In the genomic region with DNA sequence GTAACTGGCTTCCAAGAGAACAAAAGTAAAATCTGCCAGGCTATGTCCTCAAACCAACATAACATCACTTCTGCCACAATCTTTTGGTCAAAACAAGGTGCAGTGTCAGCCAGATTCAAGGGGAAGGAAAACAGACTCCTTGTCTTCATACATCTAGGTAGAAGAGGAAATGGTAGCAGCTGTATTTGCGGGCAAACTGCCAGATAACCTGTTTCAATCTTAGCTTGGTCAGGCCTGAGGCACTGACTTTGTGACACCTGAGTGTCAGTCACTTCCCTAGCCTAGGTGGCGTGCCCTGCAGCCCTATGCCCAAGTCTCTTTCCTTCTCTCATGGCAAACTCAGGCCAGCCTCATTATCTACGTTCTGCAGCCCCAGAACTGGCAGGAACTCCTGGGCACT, we compare ENCODE assay signal across 14 cellular contexts.
DNase-seq lines count a peak whose midpoint lies in the region; ATAC-seq and TF ChIP-seq lines count a peak whose summit lies in the region.
"Had no signal": no experiment of that assay in that cellular context is flagged by ENCODE, and none has a peak within 500 bp of the region (broad histone marks: within the 10 kb centered on the region; RNA-seq: fewer than 3 reads in every experiment).

No MANE protein-coding gene starts in this region.

- intact Hi-C loops in activated CD4-positive, alpha-beta memory T cell treated with anti-CD3 and anti-CD28 coated beads for 36 hours (cut with micrococcal nuclease), result no loop called here

- peak overlapping the region; percentile 12 for H3K27ac ChIP-seq in KOPT-K1 (ENCODE audit: low read depth, low read length, poor library complexity, severe bottlenecking)

- POLR2A ChIA-PET in activated CD4-positive, alpha-beta memory T cell treated with anti-CD3 and anti-CD28 coated beads for 36 hours (lab: Charles Lee), result no interaction called here
- POLR2A ChIA-PET in activated CD4-positive, alpha-beta memory T cell treated with anti-CD3 and anti-CD28 coated beads, Interleukin-2, amount 10 ng/mL, durations not matched to agents 7 days and 5 days (lab: Charles Lee), result no interaction called here

- no peaks in the 10 kb centered on the region for H3K9me3 ChIP-seq in KOPT-K1 (ENCODE audit: insufficient read depth, low read length, poor library complexity, severe bottlenecking)
- H3K9me3 ChIP-seq: SK-N-SH had no signal

- no peaks in the 10 kb centered on the region for H3K36me3 Mint-ChIP-seq in activated CD4-positive, alpha-beta memory T cell treated with anti-CD3 and anti-CD28 coated beads for 36 hours
- no peaks in the 10 kb centered on the region for H3K36me3 Mint-ChIP-seq in activated CD4-positive, alpha-beta memory T cell treated with anti-CD3 and anti-CD28 coated beads, Interleukin-2, amount 10 ng/mL, durations not matched to agents 7 days and 5 days (ENCODE audit: low read depth)
- H3K36me3 Mint-ChIP-seq in stimulated activated naive B cell treated with anti-CD40 and anti-IgM and Interleukin-4, amounts not matched to agents 10 μg/mL and 1 μg/mL and 100 μg/mL, for 72 hours, result no peaks in the 10 kb centered on the region
- H3K36me3 Mint-ChIP-seq in glutamatergic neuron (ENCODE audit: unreplicated experiment), result no peaks in the 10 kb centered on the region

- H3K4me3 Mint-ChIP-seq in activated CD4-positive, alpha-beta memory T cell treated with anti-CD3 and anti-CD28 coated beads for 36 hours, result no peak overlapping the region
- H3K4me3 Mint-ChIP-seq in activated CD4-positive, alpha-beta memory T cell treated with anti-CD3 and anti-CD28 coated beads, Interleukin-2, amount 10 ng/mL, durations not matched to agents 7 days and 5 days, result no peak overlapping the region
- H3K4me3 Mint-ChIP-seq in stimulated activated naive B cell treated with anti-CD40 and anti-IgM and Interleukin-4, amounts not matched to agents 10 μg/mL and 1 μg/mL and 100 μg/mL, for 72 hours, result no peak overlapping the region
- H3K4me3 Mint-ChIP-seq in glutamatergic neuron (ENCODE audit: unreplicated experiment), result no peak overlapping the region
- H3K4me3 Mint-ChIP-seq: activated T-cell treated with anti-CD3 and anti-CD28 coated beads, Interleukin-2, amount 50 U/mL, for 24 hours; H9 had no signal

- no peaks in the 10 kb centered on the region for H3K36me3 ChIP-seq in KOPT-K1 (ENCODE audit: insufficient read depth, low read length)

- CTCF ChIA-PET in activated CD4-positive, alpha-beta memory T cell treated with anti-CD3 and anti-CD28 coated beads for 36 hours (lab: Charles Lee), result no interaction called here
- CTCF ChIA-PET in activated CD4-positive, alpha-beta memory T cell treated with anti-CD3 and anti-CD28 coated beads, Interleukin-2, amount 10 ng/mL, durations not matched to agents 7 days and 5 days (lab: Charles Lee), result no interaction called here

- peak; percentile 92 for ATAC-seq in GM21786 (IDR thresholded peaks at IDR 0.05; ENCODE audit: unreplicated experiment)
- peak; percentile 34 to 72 for ATAC-seq in stimulated activated naive B cell treated with anti-CD40 and anti-IgM and Interleukin-4, amounts not matched to agents 10 μg/mL and 1 μg/mL and 100 μg/mL, for 72 hours (replicated peaks)

- no peak for TF ChIP-seq CTCF in glutamatergic neuron (IDR thresholded peaks at IDR 0.05; ENCODE audit: partially characterized antibody, unreplicated experiment)

- H3K9me3 Mint-ChIP-seq in activated CD4-positive, alpha-beta memory T cell treated with anti-CD3 and anti-CD28 coated beads for 36 hours, result no peaks in the 10 kb centered on the region
- H3K9me3 Mint-ChIP-seq in activated CD4-positive, alpha-beta memory T cell treated with anti-CD3 and anti-CD28 coated beads, Interleukin-2, amount 10 ng/mL, durations not matched to agents 7 days and 5 days, result no peaks in the 10 kb centered on the region
- no peaks in the 10 kb centered on the region for H3K9me3 Mint-ChIP-seq in stimulated activated naive B cell treated with anti-CD40 and anti-IgM and Interleukin-4, amounts not matched to agents 10 μg/mL and 1 μg/mL and 100 μg/mL, for 72 hours
- peaks cover 2% of the 10 kb centered on the region for H3K9me3 Mint-ChIP-seq in glutamatergic neuron (ENCODE audit: unreplicated experiment)
- H3K9me3 Mint-ChIP-seq: activated T-cell treated with anti-CD3 and anti-CD28 coated beads, Interleukin-2, amount 50 U/mL, for 24 hours had no signal

- peaks cover 9% of the 10 kb centered on the region for H3K4me1 Mint-ChIP-seq in activated CD4-positive, alpha-beta memory T cell treated with anti-CD3 and anti-CD28 coated beads for 36 hours (ENCODE audit: low read depth)
- no peaks in the 10 kb centered on the region for H3K4me1 Mint-ChIP-seq in activated CD4-positive, alpha-beta memory T cell treated with anti-CD3 and anti-CD28 coated beads, Interleukin-2, amount 10 ng/mL, durations not matched to agents 7 days and 5 days
- H3K4me1 Mint-ChIP-seq in stimulated activated naive B cell treated with anti-CD40 and anti-IgM and Interleukin-4, amounts not matched to agents 10 μg/mL and 1 μg/mL and 100 μg/mL, for 72 hours, result peaks cover 5 to 8% of the 10 kb centered on the region in 2 donors
- H3K4me1 Mint-ChIP-seq in glutamatergic neuron (ENCODE audit: low read depth, unreplicated experiment), result no peaks in the 10 kb centered on the region

- H3K27ac Mint-ChIP-seq in activated CD4-positive, alpha-beta memory T cell treated with anti-CD3 and anti-CD28 coated beads for 36 hours, result no peak overlapping the region
- no peak overlapping the region for H3K27ac Mint-ChIP-seq in activated CD4-positive, alpha-beta memory T cell treated with anti-CD3 and anti-CD28 coated beads, Interleukin-2, amount 10 ng/mL, durations not matched to agents 7 days and 5 days
- H3K27ac Mint-ChIP-seq in stimulated activated naive B cell treated with anti-CD40 and anti-IgM and Interleukin-4, amounts not matched to agents 10 μg/mL and 1 μg/mL and 100 μg/mL, for 72 hours, result no peak overlapping the region
- H3K27ac Mint-ChIP-seq in glutamatergic neuron (ENCODE audit: unreplicated experiment), result no peak overlapping the region
- H3K27ac Mint-ChIP-seq: activated T-cell treated with anti-CD3 and anti-CD28 coated beads, Interleukin-2, amount 50 U/mL, for 24 hours; H9 had no signal

- H3K27me3 Mint-ChIP-seq in activated CD4-positive, alpha-beta memory T cell treated with anti-CD3 and anti-CD28 coated beads for 36 hours, result no peaks in the 10 kb centered on the region
- no peaks in the 10 kb centered on the region for H3K27me3 Mint-ChIP-seq in activated CD4-positive, alpha-beta memory T cell treated with anti-CD3 and anti-CD28 coated beads, Interleukin-2, amount 10 ng/mL, durations not matched to agents 7 days and 5 days
- H3K27me3 Mint-ChIP-seq in stimulated activated naive B cell treated with anti-CD40 and anti-IgM and Interleukin-4, amounts not matched to agents 10 μg/mL and 1 μg/mL and 100 μg/mL, for 72 hours, result no peaks in the 10 kb centered on the region
- H3K27me3 Mint-ChIP-seq in glutamatergic neuron (ENCODE audit: unreplicated experiment), result no peaks in the 10 kb centered on the region
- H3K27me3 Mint-ChIP-seq: activated T-cell treated with anti-CD3 and anti-CD28 coated beads, Interleukin-2, amount 50 U/mL, for 24 hours had no signal

- peak; percentile 19 for DNase-seq in activated CD4-positive, alpha-beta memory T cell treated with anti-CD3 and anti-CD28 coated beads for 36 hours
- DNase-seq in activated CD4-positive, alpha-beta memory T cell treated with anti-CD3 and anti-CD28 coated beads, Interleukin-2, amount 10 ng/mL, durations not matched to agents 7 days and 5 days, result no peak
- no peak for DNase-seq in stimulated activated naive B cell treated with anti-CD40 and anti-IgM and Interleukin-4, amounts not matched to agents 10 μg/mL and 1 μg/mL and 100 μg/mL, for 72 hours
- no peak for DNase-seq in glutamatergic neuron
- DNase-seq in SHP77 (lab: John Stamatoyannopoulos, UW), result no peak
- no peak for DNase-seq in HPDE6-E6E7 (ENCODE audit: extremely low spot score)
- DNase-seq: activated T-cell treated with anti-CD3 and anti-CD28 coated beads, Interleukin-2, amount 50 U/mL, for 24 hours; AML-193; H9; NCI-H146; posterior cingulate gyrus; SK-N-SH had no signal
